In the genomic region with DNA sequence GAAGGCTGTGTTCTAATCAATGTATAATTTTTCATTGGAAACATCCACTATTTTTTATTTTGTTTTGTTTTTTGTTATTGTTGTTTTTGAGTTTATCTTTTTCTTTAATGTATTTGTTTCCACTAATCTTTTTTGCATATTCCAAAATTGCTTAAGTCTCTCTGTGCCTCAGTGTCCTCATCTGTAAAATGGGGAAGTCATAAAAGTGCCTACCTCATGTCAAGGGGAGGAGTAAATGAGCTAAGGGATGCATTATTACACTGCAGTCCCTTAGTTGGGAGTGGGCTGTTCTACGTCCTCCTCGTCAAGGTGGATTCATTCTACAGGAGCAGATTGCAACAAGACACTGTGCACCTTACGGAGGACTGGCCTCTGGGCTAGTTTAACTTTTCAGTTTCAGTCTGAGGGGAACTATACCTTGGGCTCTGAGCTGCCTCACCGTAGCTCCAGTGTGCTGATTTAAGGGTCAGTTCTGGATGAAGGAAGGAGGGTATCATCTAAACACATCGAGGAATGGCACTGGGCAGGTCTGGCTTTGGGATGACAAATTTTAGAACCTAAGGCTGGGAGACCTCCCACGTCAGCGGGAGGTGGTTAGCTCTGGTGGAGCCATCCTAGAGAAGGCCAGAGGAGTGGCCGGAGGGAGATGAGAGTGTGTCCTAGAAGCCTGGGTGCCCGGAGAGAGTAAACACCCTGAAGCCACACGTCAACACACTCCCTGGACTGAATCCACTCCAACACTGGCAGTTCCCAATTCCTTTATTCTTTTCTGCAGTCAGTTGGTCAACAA, we compare ENCODE assay signal across 9 cellular contexts.
DNase-seq lines count a peak whose midpoint lies in the region; ATAC-seq and TF ChIP-seq lines count a peak whose summit lies in the region.
"Had no signal": no experiment of that assay in that cellular context is flagged by ENCODE, and none has a peak within 500 bp of the region (broad histone marks: within the 10 kb centered on the region; RNA-seq: fewer than 3 reads in every experiment).

No MANE protein-coding gene starts in this region.

- H3K9me3 ChIP-seq in effector memory CD4-positive, alpha-beta T cell (ENCODE audit: control insufficient read depth, low read length): no peaks in the 10 kb centered on the region

- H3K36me3 Mint-ChIP-seq in stimulated activated effector memory CD8-positive, alpha-beta T cell treated with anti-CD3 and anti-CD28 coated beads, Interleukin-12 subunit alpha, Interleukin-12 subunit beta, amount 100 ng/mL, for 72 hours: peaks cover 9% of the 10 kb centered on the region
- H3K36me3 Mint-ChIP-seq: naive thymus-derived CD8-positive, alpha-beta T cell had no signal

- no peaks in the 10 kb centered on the region for H3K36me3 ChIP-seq in effector memory CD4-positive, alpha-beta T cell (ENCODE audit: control insufficient read depth, insufficient read depth, low read length)

- peak overlapping the region; percentile 69 for H3K4me3 Mint-ChIP-seq in stimulated activated effector memory CD8-positive, alpha-beta T cell treated with anti-CD3 and anti-CD28 coated beads, Interleukin-12 subunit alpha, Interleukin-12 subunit beta, amount 100 ng/mL, for 72 hours

- H3K27ac ChIP-seq in effector memory CD4-positive, alpha-beta T cell (ENCODE audit: insufficient read depth, low read length, poor library complexity, severe bottlenecking): peak overlapping the region; percentile 19

- peaks cover 63% of the 10 kb centered on the region for H3K4me1 Mint-ChIP-seq in stimulated activated effector memory CD8-positive, alpha-beta T cell treated with anti-CD3 and anti-CD28 coated beads, Interleukin-12 subunit alpha, Interleukin-12 subunit beta, amount 100 ng/mL, for 72 hours

- no peaks in the 10 kb centered on the region for H3K27me3 ChIP-seq in effector memory CD4-positive, alpha-beta T cell (replicated peaks; ENCODE audit: control insufficient read depth, insufficient read depth, low read length, poor library complexity, severe bottlenecking)

- DNase-seq in DMS53 (lab: John Stamatoyannopoulos, UW): peak; percentile 46
- DNase-seq in DMS53 treated with DMSO at 0.1 percent for 48 hours (lab: John Stamatoyannopoulos, UW; ENCODE audit: unreplicated experiment): no peak
- DNase-seq in NCI-H69 (lab: John Stamatoyannopoulos, UW): peak; percentile 27
- DNase-seq in effector memory CD4-positive, alpha-beta T cell: no peak
- DNase-seq in stimulated activated effector memory CD8-positive, alpha-beta T cell treated with anti-CD3 and anti-CD28 coated beads, Interleukin-12 subunit alpha, Interleukin-12 subunit beta, amount 100 ng/mL, for 72 hours (ENCODE audit: low spot score in 2 of 2): peak in 1 of 2 donors; percentile 46
- no peak for DNase-seq in GM13976 (ENCODE audit: low spot score)

- no peaks in the 10 kb centered on the region for H3K9me3 Mint-ChIP-seq in stimulated activated effector memory CD8-positive, alpha-beta T cell treated with anti-CD3 and anti-CD28 coated beads, Interleukin-12 subunit alpha, Interleukin-12 subunit beta, amount 100 ng/mL, for 72 hours
- H3K9me3 Mint-ChIP-seq: naive thymus-derived CD8-positive, alpha-beta T cell had no signal

- H3K4me1 ChIP-seq in effector memory CD4-positive, alpha-beta T cell (ENCODE audit: control insufficient read depth, insufficient read depth, low read length, poor library complexity, severe bottlenecking): peaks cover 39% of the 10 kb centered on the region

- no peak for ATAC-seq in stimulated activated effector memory CD8-positive, alpha-beta T cell treated with anti-CD3 and anti-CD28 coated beads, Interleukin-12 subunit alpha, Interleukin-12 subunit beta, amount 100 ng/mL, for 72 hours
- no peak for ATAC-seq in HG02798 (IDR thresholded peaks at IDR 0.05; ENCODE audit: poor library complexity, unreplicated experiment)
- ATAC-seq in GM18909 (IDR thresholded peaks at IDR 0.05; ENCODE audit: poor library complexity, unreplicated experiment): no peak

- no peak for TF ChIP-seq CTCF in GM13976 (IDR thresholded peaks at IDR 0.05; ENCODE audit: borderline replicate concordance, control extremely low read depth, extremely low read depth, insufficient read depth, missing control alignments)

- H3K27ac Mint-ChIP-seq in stimulated activated effector memory CD8-positive, alpha-beta T cell treated with anti-CD3 and anti-CD28 coated beads, Interleukin-12 subunit alpha, Interleukin-12 subunit beta, amount 100 ng/mL, for 72 hours: peak overlapping the region; percentile 93

- in situ Hi-C loops in GM13976 (cut with MboI; ENCODE audit: low sequenced_read_pairs, unreplicated experiment): loop anchor here (25.0 kb wide), 1 partner anchor 168 kb away; no protein-coding TSS in a partner anchor

- no peak overlapping the region for H3K4me3 ChIP-seq in effector memory CD4-positive, alpha-beta T cell (ENCODE audit: insufficient read depth, low read depth, low read length, poor library complexity, severe bottlenecking)

Comparison
In these comparisons a context has a peak if more than half of its experiments do, and no peak if none do; other contexts are left out.
1. DNase-seq: peak in DMS53 (single experiment) and NCI-H69 (single experiment); none in DMS53 treated with DMSO at 0.1 percent for 48 hours (single experiment), effector memory CD4-positive, alpha-beta T cell (0 of 3) and GM13976 (single experiment).